ENCODE assay signal across 14 cellular contexts in genomic region chr3:136925425-136926190, GRCh38. TPM values are rescaled to one million over a fixed set of nuclear protein-coding genes. Genes with fewer than 3 reads are reported as not detected.
DNase-seq lines count a peak whose midpoint lies in the region; ATAC-seq and TF ChIP-seq lines count a peak whose summit lies in the region.
"Had no signal": no experiment of that assay in that cellular context is flagged by ENCODE, and none has a peak within 500 bp of the region (broad histone marks: within the 10 kb centered on the region; RNA-seq: fewer than 3 reads in every experiment).

No MANE protein-coding gene starts in this region.

- H3K9ac ChIP-seq in SU-DHL-6 (ENCODE audit: low read length), result no peak overlapping the region

- H3K36me3 Mint-ChIP-seq in activated CD8-positive, alpha-beta T cell treated with anti-CD3 and anti-CD28 coated beads for 36 hours (ENCODE audit: low read depth), result peaks cover 36% of the 10 kb centered on the region
- peaks cover 37% of the 10 kb centered on the region for H3K36me3 Mint-ChIP-seq in activated CD8-positive, alpha-beta T cell treated with anti-CD3 and anti-CD28 coated beads, Interleukin-2, amount 10 ng/mL, durations not matched to agents 7 days and 5 days (ENCODE audit: low read depth)
- H3K36me3 Mint-ChIP-seq in activated naive CD8-positive, alpha-beta T cell treated with anti-CD3 and anti-CD28 coated beads for 36 hours, result peaks cover 23% of the 10 kb centered on the region

- ATAC-seq in activated CD8-positive, alpha-beta T cell treated with anti-CD3 and anti-CD28 coated beads for 36 hours, result no peak
- ATAC-seq in activated CD8-positive, alpha-beta T cell treated with anti-CD3 and anti-CD28 coated beads, Interleukin-2, amount 10 ng/mL, durations not matched to agents 7 days and 5 days, result no peak
- peak; percentile 69 for ATAC-seq in HG02938 (IDR thresholded peaks at IDR 0.05; ENCODE audit: unreplicated experiment)
- ATAC-seq in HG03025 (IDR thresholded peaks at IDR 0.05; ENCODE audit: low FRiP score, unreplicated experiment), result no peak

- H4K20me1 ChIP-seq in SU-DHL-6 (ENCODE audit: low read depth, low read length), result no peaks in the 10 kb centered on the region; the same call in 1 of the 2 replicates

- no peaks in the 10 kb centered on the region for H3K9me3 ChIP-seq in SU-DHL-6 (ENCODE audit: insufficient read depth, low read length)

- no peak overlapping the region for H3K4me3 Mint-ChIP-seq in activated CD8-positive, alpha-beta T cell treated with anti-CD3 and anti-CD28 coated beads for 36 hours
- H3K4me3 Mint-ChIP-seq in activated CD8-positive, alpha-beta T cell treated with anti-CD3 and anti-CD28 coated beads, Interleukin-2, amount 10 ng/mL, durations not matched to agents 7 days and 5 days, result no peak overlapping the region
- no peak overlapping the region for H3K4me3 Mint-ChIP-seq in activated naive CD8-positive, alpha-beta T cell treated with anti-CD3 and anti-CD28 coated beads for 36 hours

- H3K27ac Mint-ChIP-seq in activated CD8-positive, alpha-beta T cell treated with anti-CD3 and anti-CD28 coated beads for 36 hours, result peak overlapping the region; percentile 39
- H3K27ac Mint-ChIP-seq in activated CD8-positive, alpha-beta T cell treated with anti-CD3 and anti-CD28 coated beads, Interleukin-2, amount 10 ng/mL, durations not matched to agents 7 days and 5 days, result no peak overlapping the region
- no peak overlapping the region for H3K27ac Mint-ChIP-seq in activated naive CD8-positive, alpha-beta T cell treated with anti-CD3 and anti-CD28 coated beads for 36 hours

- H3K27me3 Mint-ChIP-seq in activated CD8-positive, alpha-beta T cell treated with anti-CD3 and anti-CD28 coated beads for 36 hours, result no peaks in the 10 kb centered on the region
- no peaks in the 10 kb centered on the region for H3K27me3 Mint-ChIP-seq in activated CD8-positive, alpha-beta T cell treated with anti-CD3 and anti-CD28 coated beads, Interleukin-2, amount 10 ng/mL, durations not matched to agents 7 days and 5 days (ENCODE audit: low read depth)
- H3K27me3 Mint-ChIP-seq in activated naive CD8-positive, alpha-beta T cell treated with anti-CD3 and anti-CD28 coated beads for 36 hours, result no peaks in the 10 kb centered on the region

- peaks cover 64% of the 10 kb centered on the region for H3K4me1 Mint-ChIP-seq in activated CD8-positive, alpha-beta T cell treated with anti-CD3 and anti-CD28 coated beads for 36 hours (ENCODE audit: low read depth)
- H3K4me1 Mint-ChIP-seq in activated CD8-positive, alpha-beta T cell treated with anti-CD3 and anti-CD28 coated beads, Interleukin-2, amount 10 ng/mL, durations not matched to agents 7 days and 5 days (ENCODE audit: low read depth), result peaks cover 23% of the 10 kb centered on the region
- H3K4me1 Mint-ChIP-seq in activated naive CD8-positive, alpha-beta T cell treated with anti-CD3 and anti-CD28 coated beads for 36 hours, result peaks cover 44% of the 10 kb centered on the region

- H3K4me3 ChIP-seq in SU-DHL-6 (ENCODE audit: insufficient read depth, low read length, poor library complexity, severe bottlenecking), result no peak overlapping the region

- POLR2A ChIA-PET in activated CD8-positive, alpha-beta T cell treated with anti-CD3 and anti-CD28 coated beads for 36 hours (lab: Charles Lee), result no interaction called here
- POLR2A ChIA-PET in activated CD8-positive, alpha-beta T cell treated with anti-CD3 and anti-CD28 coated beads, Interleukin-2, amount 10 ng/mL, durations not matched to agents 7 days and 5 days (lab: Charles Lee), result no interaction called here

- H3K9me2 ChIP-seq in SU-DHL-6 (replicated peaks; ENCODE audit: insufficient read depth, low read length), result no peaks in the 10 kb centered on the region

- DNase-seq in activated CD8-positive, alpha-beta T cell treated with anti-CD3 and anti-CD28 coated beads for 36 hours, result no peak
- DNase-seq in activated CD8-positive, alpha-beta T cell treated with anti-CD3 and anti-CD28 coated beads, Interleukin-2, amount 10 ng/mL, durations not matched to agents 7 days and 5 days, result no peak
- no peak for DNase-seq in activated naive CD8-positive, alpha-beta T cell treated with anti-CD3 and anti-CD28 coated beads for 36 hours
- DNase-seq in NCI-H1436 treated with DMSO at 0.1 percent for 48 hours (lab: John Stamatoyannopoulos, UW) (no peak), mesenteric fat pad (ENCODE audit: low spot score) (no peak)
- DNase-seq: aorta; GF-D8; hippocampal formation; IMR-90; posterior cingulate gyrus; stimulated activated CD4-positive, alpha-beta T cell treated with anti-CD3 and anti-CD28 coated beads, Interleukin-4, amount 100 ng/mL, for 24 hours had no signal

- H3K27ac ChIP-seq in SU-DHL-6 (ENCODE audit: low read depth, low read length), result no peak overlapping the region

- TF ChIP-seq CTCF in activated CD8-positive, alpha-beta T cell treated with anti-CD3 and anti-CD28 coated beads for 36 hours (IDR thresholded peaks at IDR 0.05), result no peak
- TF ChIP-seq CTCF in SU-DHL-6 (IDR thresholded peaks at IDR 0.05; ENCODE audit: insufficient read depth, low read length, poor library complexity, severe bottlenecking), result no peak

- CTCF ChIA-PET in activated CD8-positive, alpha-beta T cell treated with anti-CD3 and anti-CD28 coated beads for 36 hours (lab: Charles Lee), result interaction anchor here (1.0 kb wide), 1 partner anchor 173 kb away, joined by 4 read pairs; the partner anchor contains the start of gene STAG1
- CTCF ChIA-PET in activated CD8-positive, alpha-beta T cell treated with anti-CD3 and anti-CD28 coated beads, Interleukin-2, amount 10 ng/mL, durations not matched to agents 7 days and 5 days (lab: Charles Lee), result interaction anchor here (1.7 kb wide), 1 partner anchor 16 kb away, joined by 6 read pairs; no protein-coding TSS in a partner anchor

- no peaks in the 10 kb centered on the region for H3K27me3 ChIP-seq in SU-DHL-6 (ENCODE audit: low read length)

- H3F3A ChIP-seq in SU-DHL-6 (ENCODE audit: insufficient read depth), result peaks cover 30% of the 10 kb centered on the region

- intact Hi-C loops in activated CD8-positive, alpha-beta T cell treated with anti-CD3 and anti-CD28 coated beads for 36 hours (cut with micrococcal nuclease), result loop anchor here (10.0 kb wide), 1 partner anchor 61 kb away; the partner anchor contains the start of gene NCK1

- peaks cover 3% of the 10 kb centered on the region for H3K9me3 Mint-ChIP-seq in activated CD8-positive, alpha-beta T cell treated with anti-CD3 and anti-CD28 coated beads for 36 hours
- peaks cover 4% of the 10 kb centered on the region for H3K9me3 Mint-ChIP-seq in activated CD8-positive, alpha-beta T cell treated with anti-CD3 and anti-CD28 coated beads, Interleukin-2, amount 10 ng/mL, durations not matched to agents 7 days and 5 days (ENCODE audit: insufficient read depth)
- peaks cover 6% of the 10 kb centered on the region for H3K9me3 Mint-ChIP-seq in activated naive CD8-positive, alpha-beta T cell treated with anti-CD3 and anti-CD28 coated beads for 36 hours

- peak overlapping the region; percentile 9 for H3K4me2 ChIP-seq in SU-DHL-6 (ENCODE audit: low read depth, low read length, poor library complexity, severe bottlenecking)

- peaks cover 28% of the 10 kb centered on the region for H3K36me3 ChIP-seq in SU-DHL-6 (ENCODE audit: low read length)

- H3K79me2 ChIP-seq in SU-DHL-6 (ENCODE audit: insufficient read depth, low read length), result peaks cover 91% of the 10 kb centered on the region

- H2AFZ ChIP-seq in SU-DHL-6 (ENCODE audit: low read depth, low read length, severe bottlenecking), result no peak overlapping the region

RNA-seq across cellular contexts. Expression of gene IL20RB, which starts 32.2 kb away (rescaled TPM):
- total RNA-seq in activated CD8-positive, alpha-beta T cell treated with anti-CD3 and anti-CD28 coated beads for 36 hours, result 1 to 10 TPM; 1.0 to 1.2 TPM
- 1 to 10 TPM; 1.6 to 2.1 TPM for total RNA-seq in activated CD8-positive, alpha-beta T cell treated with anti-CD3 and anti-CD28 coated beads, Interleukin-2, amount 10 ng/mL, durations not matched to agents 7 days and 5 days
- total RNA-seq in activated naive CD8-positive, alpha-beta T cell treated with anti-CD3 and anti-CD28 coated beads for 36 hours, result 1 to 10 TPM; 1.1 to 2.0 TPM
- 3.6 TPM for total RNA-seq in mesenteric fat pad
